ENCODE assay signal across 8 cellular contexts in genomic region chr16:50368410-50369132, GRCh38.
A peak's percentile ranks its signal among the peaks of the same experiment; 100 is the strongest.
DNase-seq lines count a peak whose midpoint lies in the region; ATAC-seq and TF ChIP-seq lines count a peak whose summit lies in the region.

Gene BRD7, minus strand, starts transcription at chr16:50368988. Its CDS starts 214 bp downstream, at chr16:50368774.

- peaks cover 12% of the 10 kb centered on the region for H3K36me3 ChIP-seq in brain microvascular endothelial cell (replicated peaks)

- no peaks in the 10 kb centered on the region for H3K27me3 ChIP-seq in brain microvascular endothelial cell (replicated peaks)

- peak; percentile 74 for ATAC-seq in GM21825 (IDR thresholded peaks at IDR 0.05; ENCODE audit: unreplicated experiment)

- DNase-seq in GM04504 (ENCODE audit: low read depth), result peak; percentile 23
- peak; percentile 45 to 73 for DNase-seq in Kasumi-1 (lab: John Stamatoyannopoulos, UW)
- DNase-seq in UCSD-AML1 (lab: John Stamatoyannopoulos, UW; ENCODE audit: unreplicated experiment), result peak; percentile 72
- peak; percentile 29 for DNase-seq in brain microvascular endothelial cell
- DNase-seq in iPS-NIHi7 (ENCODE audit: extremely low spot score), result peak; percentile 90
- DNase-seq in smooth muscle cell of the brain vasculature (ENCODE audit: low read depth, low spot score), result peak; percentile 6
- no peak for DNase-seq in NCI-H1048 (lab: John Stamatoyannopoulos, UW)

- in situ Hi-C loops in brain microvascular endothelial cell (cut with HindIII; ENCODE audit: low pct_ligation_motif_present, low sequenced_read_pairs), result no loop called here

- peak; percentile 42 for TF ChIP-seq CTCF in brain microvascular endothelial cell (IDR thresholded peaks at IDR 0.05; ENCODE audit: low read depth, low read length, missing control alignments)

- H3K27ac ChIP-seq in brain microvascular endothelial cell, result peak within 1 kb of the TSS; percentile 22

- peak within 1 kb of the TSS; percentile 62 for H3K4me3 ChIP-seq in brain microvascular endothelial cell (ENCODE audit: low read depth, low read length)
